In the genomic region with DNA sequence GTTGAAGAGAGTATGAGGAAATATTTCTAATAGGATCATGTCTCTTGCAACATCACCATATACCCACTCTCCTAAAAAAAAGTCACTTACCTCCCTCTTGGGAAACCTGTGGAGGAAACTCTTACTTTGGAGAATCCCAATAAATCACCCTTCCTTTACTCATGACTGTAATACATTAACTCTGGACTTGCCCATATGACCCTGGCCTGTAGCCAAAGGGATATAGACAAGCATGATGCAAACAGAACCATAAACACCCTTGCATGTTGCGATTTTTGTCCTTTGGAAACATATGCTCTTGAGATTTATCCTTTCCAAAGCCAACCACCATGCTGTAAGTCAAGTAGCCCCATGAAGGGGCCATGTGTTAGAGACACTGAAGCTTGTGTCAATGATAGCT, we compare ENCODE assay signal across 20 cellular contexts. TPM values are rescaled to one million over a fixed set of nuclear protein-coding genes. Genes with fewer than 3 reads are reported as not detected.
DNase-seq lines count a peak whose midpoint lies in the region; TF ChIP-seq lines count a peak whose summit lies in the region.
"Had no signal": no experiment of that assay in that cellular context is flagged by ENCODE, and none has a peak within 500 bp of the region (broad histone marks: within the 10 kb centered on the region; RNA-seq: fewer than 3 reads in every experiment).

No MANE protein-coding gene starts in this region.

- H3K36me3 Mint-ChIP-seq in chondrocyte (ENCODE audit: low read depth): peaks cover 23% of the 10 kb centered on the region
- H3K36me3 Mint-ChIP-seq in activated naive CD4-positive, alpha-beta T cell treated with anti-CD3 and anti-CD28 coated beads, Interleukin-2, amount 10 ng/mL, durations not matched to agents 7 days and 5 days: no peaks in the 10 kb centered on the region
- H3K36me3 Mint-ChIP-seq: CD4-positive, CD25-positive, alpha-beta regulatory T cell; CD8-positive, alpha-beta memory T cell had no signal

- DNase-seq in chondrocyte (ENCODE audit: low spot score) (no peak), fibroblast of villous mesenchyme (ENCODE audit: low read depth) (peak; percentile 62), skeletal muscle cell (ENCODE audit: low read depth) (peak; percentile 70), GM10266 (ENCODE audit: extremely low spot score) (no peak), NCI-H1417 treated with DMSO at 0.1 percent for 48 hours (lab: John Stamatoyannopoulos, UW) (no peak)
- DNase-seq in activated naive CD4-positive, alpha-beta T cell treated with anti-CD3 and anti-CD28 coated beads, Interleukin-2, amount 10 ng/mL, durations not matched to agents 7 days and 5 days: no peak
- DNase-seq: ACHN; BE2C; C1 segment of cervical spinal cord; CD4-positive, CD25-positive, alpha-beta regulatory T cell; CD8-positive, alpha-beta memory T cell; COR-L47; DMS 273 treated with DMSO at 0.1 percent for 48 hours; DMS53; DND-41; EL; HCEC 1CT; IMR-90 had no signal

- CTCF ChIA-PET in activated naive CD4-positive, alpha-beta T cell treated with anti-CD3 and anti-CD28 coated beads, Interleukin-2, amount 10 ng/mL, durations not matched to agents 7 days and 5 days (lab: Charles Lee): no interaction called here

- H3K4me1 Mint-ChIP-seq in chondrocyte (ENCODE audit: low read depth): peaks cover 90% of the 10 kb centered on the region
- no peaks in the 10 kb centered on the region for H3K4me1 Mint-ChIP-seq in activated naive CD4-positive, alpha-beta T cell treated with anti-CD3 and anti-CD28 coated beads, Interleukin-2, amount 10 ng/mL, durations not matched to agents 7 days and 5 days
- H3K4me1 Mint-ChIP-seq: CD4-positive, CD25-positive, alpha-beta regulatory T cell; CD8-positive, alpha-beta memory T cell; GM23338 had no signal

- H3K4me3 ChIP-seq in fibroblast of villous mesenchyme (ENCODE audit: low read depth, low read length) (no peak overlapping the region), skeletal muscle cell (ENCODE audit: low read depth, low read length) (no peak overlapping the region)
- H3K4me3 ChIP-seq: GM23338 had no signal

- TF ChIP-seq CTCF in chondrocyte (IDR thresholded peaks at IDR 0.05) (no peak), fibroblast of villous mesenchyme (IDR thresholded peaks at IDR 0.05; ENCODE audit: insufficient read depth, low read depth, low read length) (no peak), GM10266 (IDR thresholded peaks at IDR 0.05; ENCODE audit: control insufficient read depth, insufficient read depth, low read depth, missing control alignments) (no peak)

- H3K27me3 Mint-ChIP-seq in chondrocyte (ENCODE audit: low read depth): no peaks in the 10 kb centered on the region
- no peaks in the 10 kb centered on the region for H3K27me3 Mint-ChIP-seq in activated naive CD4-positive, alpha-beta T cell treated with anti-CD3 and anti-CD28 coated beads, Interleukin-2, amount 10 ng/mL, durations not matched to agents 7 days and 5 days
- H3K27me3 Mint-ChIP-seq: CD4-positive, CD25-positive, alpha-beta regulatory T cell; CD8-positive, alpha-beta memory T cell had no signal

- H3K27ac Mint-ChIP-seq in chondrocyte (ENCODE audit: unreplicated experiment): peak overlapping the region; percentile 1
- no peak overlapping the region for H3K27ac Mint-ChIP-seq in activated naive CD4-positive, alpha-beta T cell treated with anti-CD3 and anti-CD28 coated beads, Interleukin-2, amount 10 ng/mL, durations not matched to agents 7 days and 5 days
- H3K27ac Mint-ChIP-seq: CD4-positive, CD25-positive, alpha-beta regulatory T cell; CD8-positive, alpha-beta memory T cell; GM23338 had no signal

- peaks cover 12% of the 10 kb centered on the region for H3K9me3 Mint-ChIP-seq in chondrocyte (ENCODE audit: low read depth)
- peaks cover 3% of the 10 kb centered on the region for H3K9me3 Mint-ChIP-seq in activated naive CD4-positive, alpha-beta T cell treated with anti-CD3 and anti-CD28 coated beads, Interleukin-2, amount 10 ng/mL, durations not matched to agents 7 days and 5 days

- H3K4me3 Mint-ChIP-seq in chondrocyte (ENCODE audit: unreplicated experiment): no peak overlapping the region
- no peak overlapping the region for H3K4me3 Mint-ChIP-seq in activated naive CD4-positive, alpha-beta T cell treated with anti-CD3 and anti-CD28 coated beads, Interleukin-2, amount 10 ng/mL, durations not matched to agents 7 days and 5 days
- H3K4me3 Mint-ChIP-seq: CD4-positive, CD25-positive, alpha-beta regulatory T cell; CD8-positive, alpha-beta memory T cell; GM23338 had no signal

RNA-seq across cellular contexts. Expression of gene CDH11, which starts 19.5 kb away (rescaled TPM):
- total RNA-seq in chondrocyte: 936 to 1,062 TPM (median 970 TPM) in 3 replicates
- 265 and 290 TPM in 2 replicates for total RNA-seq in fibroblast of villous mesenchyme
- total RNA-seq: CD4-positive, CD25-positive, alpha-beta regulatory T cell; CD8-positive, alpha-beta memory T cell; G401 had no signal

Comparison
In these comparisons a context has a peak if more than half of its experiments do, and no peak if none do; other contexts are left out.
1. DNase-seq: peak in fibroblast of villous mesenchyme (single experiment) and skeletal muscle cell (single experiment); none in chondrocyte (single experiment), GM10266 (single experiment), NCI-H1417 treated with DMSO at 0.1 percent for 48 hours (single experiment) and activated naive CD4-positive, alpha-beta T cell treated with anti-CD3 and anti-CD28 coated beads, Interleukin-2, amount 10 ng/mL, durations not matched to agents 7 days and 5 days (single experiment).